20 cellular contexts compared by ENCODE assay signal in genomic region chr9:40911647-40912046, GRCh38.
"Had no signal": no experiment of that assay in that cellular context is flagged by ENCODE, and none has a peak within 500 bp of the region (broad histone marks: within the 10 kb centered on the region; RNA-seq: fewer than 3 reads in every experiment).

No MANE protein-coding gene starts in this region.

- H3K4me1 ChIP-seq: colonic mucosa, esophagus squamous epithelium, gastrocnemius medialis, heart right ventricle, left lung, lower lobe of right lung had no signal

- DNase-seq: colonic mucosa; dermis blood vessel endothelial cell; dorsolateral prefrontal cortex; effector CD4-positive, alpha-beta T cell; effector memory CD4-positive, alpha-beta T cell; esophagus squamous epithelium; foreskin fibroblast; foreskin melanocyte; gastrocnemius medialis; glutamatergic neuron; head of caudate nucleus; heart right ventricle; hippocampal formation; left cardiac atrium; left lung; left ventricle myocardium superior; lower lobe of right lung; mesenchymal stem cell; mucosa of descending colon; naive B cell had no signal

- H3K4me3 ChIP-seq: colonic mucosa, dorsolateral prefrontal cortex, esophagus squamous epithelium, gastrocnemius medialis, heart right ventricle, left lung, lower lobe of right lung, mucosa of descending colon had no signal

- H3K27me3 ChIP-seq: colonic mucosa, esophagus squamous epithelium, heart right ventricle, left lung had no signal

- H3K27ac ChIP-seq: colonic mucosa, dorsolateral prefrontal cortex, esophagus squamous epithelium, gastrocnemius medialis, heart right ventricle, left lung, lower lobe of right lung had no signal

- H3K36me3 ChIP-seq: colonic mucosa, esophagus squamous epithelium, gastrocnemius medialis, left lung, lower lobe of right lung had no signal
